In genomic region chr14:93731753-93732152, GRCh38 we compare ENCODE assay signal across 21 cellular contexts. TPM values are rescaled to one million over a fixed set of nuclear protein-coding genes. Genes with fewer than 3 reads are reported as not detected.
DNase-seq lines count a peak whose midpoint lies in the region; ATAC-seq and TF ChIP-seq lines count a peak whose summit lies in the region.
"Had no signal": no experiment of that assay in that cellular context is flagged by ENCODE, and none has a peak within 500 bp of the region (broad histone marks: within the 10 kb centered on the region; RNA-seq: fewer than 3 reads in every experiment).

No MANE protein-coding gene starts in this region.

- no peak overlapping the region for H2BK5ac ChIP-seq in trophoblast cell (ENCODE audit: low read depth, low read length, poor library complexity)

- H3K4me1 ChIP-seq in upper lobe of right lung (no peaks in the 10 kb centered on the region), trophoblast cell (ENCODE audit: control insufficient read depth in 1 of 2, insufficient read depth in 2 of 2, low read length in 2 of 2) (no peaks in the 10 kb centered on the region), left ventricle myocardium inferior (no peaks in the 10 kb centered on the region)

- H3K27me3 ChIP-seq in upper lobe of right lung, result no peaks in the 10 kb centered on the region
- no peaks in the 10 kb centered on the region for H3K27me3 ChIP-seq in trophoblast cell (ENCODE audit: insufficient read depth, low read length)
- no peaks in the 10 kb centered on the region for H3K27me3 ChIP-seq in left ventricle myocardium inferior (ENCODE audit: low read depth)
- H3K27me3 ChIP-seq: BLaER1 had no signal

- TF ChIP-seq CTCF in upper lobe of right lung (IDR thresholded peaks at IDR 0.05) (no peak), left ventricle myocardium inferior (IDR thresholded peaks at IDR 0.05; ENCODE audit: borderline replicate concordance) (no peak)

- H4K8ac ChIP-seq in trophoblast cell (ENCODE audit: low read depth, low read length), result no peak overlapping the region

- peak; percentile 69 for ATAC-seq in upper lobe of right lung
- ATAC-seq: CD8-positive, alpha-beta T cell; GM12878; Panc1 had no signal

- no peak overlapping the region for H3K14ac ChIP-seq in trophoblast cell (ENCODE audit: low read length)

- no peak overlapping the region for H2BK12ac ChIP-seq in trophoblast cell (ENCODE audit: low read length)

- H3K23ac ChIP-seq in trophoblast cell (ENCODE audit: low read length), result no peak overlapping the region

- no peak overlapping the region for H3K4ac ChIP-seq in trophoblast cell (ENCODE audit: low read depth, low read length)

- H3K4me2 ChIP-seq in trophoblast cell (ENCODE audit: low read length), result no peak overlapping the region
- H3K4me2 ChIP-seq: BLaER1, SK-N-SH had no signal

- no peak overlapping the region for H3K9ac ChIP-seq in trophoblast cell (ENCODE audit: low read length)
- H3K9ac ChIP-seq: BLaER1, GM23248, SK-N-SH had no signal

- no peak overlapping the region for H4K12ac ChIP-seq in trophoblast cell (ENCODE audit: low read depth, low read length)

- H3K9me3 ChIP-seq in upper lobe of right lung (no peaks in the 10 kb centered on the region), trophoblast cell (ENCODE audit: insufficient read depth, low read depth, low read length) (peaks cover 6% of the 10 kb centered on the region), left ventricle myocardium inferior (replicated peaks) (no peaks in the 10 kb centered on the region)
- H3K9me3 ChIP-seq: BLaER1, SK-N-SH had no signal

- no peaks in the 10 kb centered on the region for H3K36me3 ChIP-seq in upper lobe of right lung
- H3K36me3 ChIP-seq in trophoblast cell (ENCODE audit: control insufficient read depth in 1 of 2, insufficient read depth in 2 of 2, low read length in 2 of 2), result no peaks in the 10 kb centered on the region
- no peaks in the 10 kb centered on the region for H3K36me3 ChIP-seq in left ventricle myocardium inferior
- H3K36me3 ChIP-seq: BLaER1 had no signal

- H3K79me1 ChIP-seq in trophoblast cell (ENCODE audit: low read length), result no peaks in the 10 kb centered on the region

- H4K91ac ChIP-seq in trophoblast cell (ENCODE audit: low read depth, low read length), result no peak overlapping the region

- H2AK5ac ChIP-seq in trophoblast cell (ENCODE audit: low read length), result no peak overlapping the region

- no peak overlapping the region for H2AFZ ChIP-seq in trophoblast cell (ENCODE audit: insufficient read depth, low read length, poor library complexity)
- H2AFZ ChIP-seq: GM23248 had no signal

- no peak overlapping the region for H3K27ac ChIP-seq in upper lobe of right lung
- no peak overlapping the region for H3K27ac ChIP-seq in trophoblast cell (ENCODE audit: low read depth, low read length)
- no peak overlapping the region for H3K27ac ChIP-seq in left ventricle myocardium inferior (replicated peaks)
- H3K27ac ChIP-seq: BLaER1, GM23248 had no signal

- H3K18ac ChIP-seq in trophoblast cell (ENCODE audit: low read length), result no peak overlapping the region

- no peak overlapping the region for H2BK120ac ChIP-seq in trophoblast cell (ENCODE audit: insufficient read depth, low read length, poor library complexity)

- intact Hi-C loops in upper lobe of right lung (cut with DNase I) (no loop called here), left ventricle myocardium inferior (cut with micrococcal nuclease) (no loop called here)

- no peak overlapping the region for H3K4me3 ChIP-seq in upper lobe of right lung
- H3K4me3 ChIP-seq in trophoblast cell (ENCODE audit: low read depth, low read length), result no peak overlapping the region
- no peak overlapping the region for H3K4me3 ChIP-seq in left ventricle myocardium inferior
- H3K4me3 ChIP-seq: BLaER1, GM12878, GM23248 had no signal

- DNase-seq in NCI-H2196 (lab: John Stamatoyannopoulos, UW; ENCODE audit: unreplicated experiment) (peak; percentile 9), NCI-H2196 treated with DMSO at 0.1 percent for 48 hours (lab: John Stamatoyannopoulos, UW; ENCODE audit: unreplicated experiment) (no peak), NCI-H2227 treated with DMSO at 0.1 percent for 48 hours (lab: John Stamatoyannopoulos, UW) (peak; percentile 39), RPMI8226 (peak; percentile 82), upper lobe of right lung (no peak), midbrain (lab: John Stamatoyannopoulos, UW) (no peak), trophoblast cell (no peak), left ventricle myocardium inferior (no peak)
- DNase-seq: CD8-positive, alpha-beta T cell; GDM1; GM23248; HCEC 1CT; NCI-H146; NCI-H524; SHP77; SK-N-SH; T-helper 1 cell had no signal

- no CpG with 5 or more reads among the region's 7 CpGs for WGBS in trophoblast cell (ENCODE audit: extremely low coverage, insufficient coverage, insufficient read length)

- H3K79me2 ChIP-seq in trophoblast cell (ENCODE audit: control insufficient read depth, insufficient read depth, low read length, poor library complexity), result no peaks in the 10 kb centered on the region

RNA-seq across cellular contexts. Expression of gene PRIMA1, which starts 56.5 kb away (rescaled TPM):
- total RNA-seq in upper lobe of right lung (1.9 TPM), left ventricle myocardium inferior (7.3 TPM)
- polyA plus RNA-seq in trophoblast cell (2013), result 0.18 and 0.21 TPM in 2 replicates
- total RNA-seq: A172; CD8-positive, alpha-beta T cell; GM12878 had no signal
- polyA plus RNA-seq: GM12878, GM23248 had no signal

Comparison
In these comparisons a context has a peak if more than half of its experiments do, and no peak if none do; other contexts are left out.
1. DNase-seq: peak in NCI-H2196 (single experiment), NCI-H2227 treated with DMSO at 0.1 percent for 48 hours (single experiment) and RPMI8226 (single experiment); none in NCI-H2196 treated with DMSO at 0.1 percent for 48 hours (single experiment), upper lobe of right lung (single experiment), midbrain (single experiment), trophoblast cell (0 of 2) and left ventricle myocardium inferior (single experiment).